12 cellular contexts compared by ENCODE assay signal in the genomic region with DNA sequence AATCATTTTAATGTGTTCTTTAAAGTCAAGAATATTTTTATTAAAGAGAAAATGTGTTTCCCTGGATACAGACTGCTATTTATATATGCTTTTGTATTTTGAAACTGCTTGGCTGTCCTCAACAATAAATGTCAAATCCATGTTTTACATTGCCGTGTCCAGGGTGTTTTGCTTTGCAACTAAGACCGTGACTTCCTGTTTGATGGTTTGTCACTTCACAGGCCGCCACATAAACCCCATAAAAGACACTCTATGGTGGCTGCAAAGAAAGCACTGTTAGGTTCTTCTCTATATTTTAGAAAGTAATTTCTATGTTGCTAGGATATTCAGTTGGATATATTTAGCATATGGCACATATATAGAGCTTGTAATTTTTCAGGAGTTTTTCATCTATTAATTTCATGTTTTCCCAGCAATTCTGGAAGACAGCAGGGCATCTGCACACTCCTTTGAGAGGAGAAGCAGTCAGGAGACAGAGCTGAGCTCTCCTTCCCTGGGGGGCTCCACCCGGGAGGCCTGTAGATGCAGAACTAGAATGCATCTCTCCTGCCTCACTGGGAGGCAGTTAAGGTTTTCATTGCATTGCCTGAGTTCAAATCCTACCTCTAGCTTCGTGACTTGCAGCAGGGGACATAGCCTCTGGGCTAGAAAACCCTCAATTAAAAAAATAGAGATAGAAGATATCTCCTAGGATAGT. TPM values are rescaled to one million over a fixed set of nuclear protein-coding genes. Genes with fewer than 3 reads are reported as not detected.
DNase-seq lines count a peak whose midpoint lies in the region; ATAC-seq and TF ChIP-seq lines count a peak whose summit lies in the region.
"Had no signal": no experiment of that assay in that cellular context is flagged by ENCODE, and none has a peak within 500 bp of the region (broad histone marks: within the 10 kb centered on the region; RNA-seq: fewer than 3 reads in every experiment).

No MANE protein-coding gene starts in this region.

- DNase-seq in GM12865 (ENCODE audit: low read depth) = peak; percentile 71
- peak; percentile 69 for DNase-seq in activated naive CD4-positive, alpha-beta T cell treated with anti-CD3 and anti-CD28 coated beads, Interleukin-2, amount 10 ng/mL, durations not matched to agents 7 days and 5 days
- DNase-seq in natural killer cell treated with Interleukin-12 subunit alpha and Interleukin-12 subunit beta and Interleukin-15 and Interleukin-18, amount 100 ng/mL, for 72 hours (ENCODE audit: low spot score) = peak; percentile 65
- DNase-seq in nephron progenitor cell = no peak
- DNase-seq in NCI-H2227 treated with DMSO at 0.1 percent for 48 hours (lab: John Stamatoyannopoulos, UW) = no peak
- DNase-seq in A172 (ENCODE audit: low spot score) = no peak
- DNase-seq: erythroblast, NCI-H2107 had no signal

- no peaks in the 10 kb centered on the region for H3K9me2 ChIP-seq in OCI-LY1 (ENCODE audit: low read depth, low read length)

- H3F3A ChIP-seq in OCI-LY1 (ENCODE audit: insufficient read depth, low read length) = peaks cover 14% of the 10 kb centered on the region; the same call in 1 of the 2 replicates

- H3K9ac ChIP-seq in OCI-LY1 (ENCODE audit: low read length) = peak overlapping the region; percentile 90

- CTCF ChIA-PET in activated naive CD4-positive, alpha-beta T cell treated with anti-CD3 and anti-CD28 coated beads, Interleukin-2, amount 10 ng/mL, durations not matched to agents 7 days and 5 days (lab: Charles Lee) = no interaction called here

- no peaks in the 10 kb centered on the region for H4K20me1 ChIP-seq in OCI-LY1 (ENCODE audit: insufficient read depth, low read length)

- H3K9me3 ChIP-seq in OCI-LY1 (ENCODE audit: low read length) = no peaks in the 10 kb centered on the region

- H3K36me3 ChIP-seq in OCI-LY1 (ENCODE audit: insufficient read depth, low read length) = peaks cover 38% of the 10 kb centered on the region; the same call in 1 of the 2 replicates

- peak overlapping the region; percentile 66 for H3K4me3 Mint-ChIP-seq in activated naive CD4-positive, alpha-beta T cell treated with anti-CD3 and anti-CD28 coated beads, Interleukin-2, amount 10 ng/mL, durations not matched to agents 7 days and 5 days
- peak overlapping the region; percentile 67 for H3K4me3 Mint-ChIP-seq in natural killer cell treated with Interleukin-12 subunit alpha and Interleukin-12 subunit beta and Interleukin-15 and Interleukin-18, amount 100 ng/mL, for 72 hours
- no peak overlapping the region for H3K4me3 Mint-ChIP-seq in nephron progenitor cell

- H3K4me3 ChIP-seq in GM12865 (ENCODE audit: low read depth, low read length) = peak overlapping the region; percentile 59
- peak overlapping the region; percentile 67 for H3K4me3 ChIP-seq in OCI-LY1 (ENCODE audit: low read depth, low read length, poor library complexity, severe bottlenecking)

- TF ChIP-seq CTCF in GM12865 (IDR thresholded peaks at IDR 0.05; ENCODE audit: insufficient read depth, low read depth, low read length, missing control alignments) = no peak
- no peak for TF ChIP-seq CTCF in OCI-LY1 (IDR thresholded peaks at IDR 0.05; ENCODE audit: low read length)
- TF ChIP-seq CTCF in nephron progenitor cell (IDR thresholded peaks at IDR 0.05) = no peak

- peaks cover 54% of the 10 kb centered on the region for H3K79me2 ChIP-seq in OCI-LY1 (ENCODE audit: insufficient read depth, low read length)

- peak in 1 of 2 donors; percentile 56 for ATAC-seq in natural killer cell treated with Interleukin-12 subunit alpha and Interleukin-12 subunit beta and Interleukin-15 and Interleukin-18, amount 100 ng/mL, for 72 hours
- no peak for ATAC-seq in GM21717 (IDR thresholded peaks at IDR 0.05; ENCODE audit: unreplicated experiment)
- ATAC-seq: SK-N-SH treated with all-trans-retinoic acid at 6 μM for 48 hours had no signal

- peaks cover 95% of the 10 kb centered on the region for H3K4me1 ChIP-seq in OCI-LY1 (ENCODE audit: insufficient read depth, low read length, severe bottlenecking)

- peaks cover 75% of the 10 kb centered on the region for H3K4me1 Mint-ChIP-seq in activated naive CD4-positive, alpha-beta T cell treated with anti-CD3 and anti-CD28 coated beads, Interleukin-2, amount 10 ng/mL, durations not matched to agents 7 days and 5 days
- peaks cover 52 to 57% of the 10 kb centered on the region in 2 donors for H3K4me1 Mint-ChIP-seq in natural killer cell treated with Interleukin-12 subunit alpha and Interleukin-12 subunit beta and Interleukin-15 and Interleukin-18, amount 100 ng/mL, for 72 hours (ENCODE audit: low read depth in 2 of 2)
- peaks cover 70% of the 10 kb centered on the region for H3K4me1 Mint-ChIP-seq in nephron progenitor cell

- no peaks in the 10 kb centered on the region for H3K27me3 Mint-ChIP-seq in activated naive CD4-positive, alpha-beta T cell treated with anti-CD3 and anti-CD28 coated beads, Interleukin-2, amount 10 ng/mL, durations not matched to agents 7 days and 5 days
- H3K27me3 Mint-ChIP-seq in natural killer cell treated with Interleukin-12 subunit alpha and Interleukin-12 subunit beta and Interleukin-15 and Interleukin-18, amount 100 ng/mL, for 72 hours = no peaks in the 10 kb centered on the region
- H3K27me3 Mint-ChIP-seq in nephron progenitor cell (ENCODE audit: low read depth, poor library complexity) = no peaks in the 10 kb centered on the region
- H3K27me3 Mint-ChIP-seq: progenitor cell of endocrine pancreas had no signal

- no peaks in the 10 kb centered on the region for H3K9me3 Mint-ChIP-seq in activated naive CD4-positive, alpha-beta T cell treated with anti-CD3 and anti-CD28 coated beads, Interleukin-2, amount 10 ng/mL, durations not matched to agents 7 days and 5 days
- H3K9me3 Mint-ChIP-seq in natural killer cell treated with Interleukin-12 subunit alpha and Interleukin-12 subunit beta and Interleukin-15 and Interleukin-18, amount 100 ng/mL, for 72 hours = no peaks in the 10 kb centered on the region
- no peaks in the 10 kb centered on the region for H3K9me3 Mint-ChIP-seq in nephron progenitor cell

- H3K36me3 Mint-ChIP-seq in activated naive CD4-positive, alpha-beta T cell treated with anti-CD3 and anti-CD28 coated beads, Interleukin-2, amount 10 ng/mL, durations not matched to agents 7 days and 5 days = peaks cover 19% of the 10 kb centered on the region
- H3K36me3 Mint-ChIP-seq in natural killer cell treated with Interleukin-12 subunit alpha and Interleukin-12 subunit beta and Interleukin-15 and Interleukin-18, amount 100 ng/mL, for 72 hours = no peaks in the 10 kb centered on the region
- H3K36me3 Mint-ChIP-seq in nephron progenitor cell (ENCODE audit: low read depth) = peaks cover 14% of the 10 kb centered on the region

- H3K27me3 ChIP-seq in OCI-LY1 (ENCODE audit: insufficient read depth, low read length) = no peaks in the 10 kb centered on the region

- H2AFZ ChIP-seq in OCI-LY1 (ENCODE audit: low read length) = no peak overlapping the region

- peak overlapping the region; percentile 100 for H3K27ac Mint-ChIP-seq in activated naive CD4-positive, alpha-beta T cell treated with anti-CD3 and anti-CD28 coated beads, Interleukin-2, amount 10 ng/mL, durations not matched to agents 7 days and 5 days
- H3K27ac Mint-ChIP-seq in natural killer cell treated with Interleukin-12 subunit alpha and Interleukin-12 subunit beta and Interleukin-15 and Interleukin-18, amount 100 ng/mL, for 72 hours = peak overlapping the region; percentile 89 to 99
- H3K27ac Mint-ChIP-seq in nephron progenitor cell = no peak overlapping the region
- H3K27ac Mint-ChIP-seq: progenitor cell of endocrine pancreas had no signal

- peak overlapping the region; percentile 99 for H3K27ac ChIP-seq in OCI-LY1 (ENCODE audit: low read depth, low read length, poor library complexity, severe bottlenecking)

- peak overlapping the region; percentile 84 for H3K4me2 ChIP-seq in OCI-LY1 (ENCODE audit: low read length)

RNA-seq across cellular contexts. Expression of a gene that starts 33.1 kb away (rescaled TPM):
- total RNA-seq in natural killer cell treated with Interleukin-12 subunit alpha and Interleukin-12 subunit beta and Interleukin-15 and Interleukin-18, amount 100 ng/mL, for 72 hours = 10 to 100 TPM; 80.1 to 91.3 TPM
- 2.5 and 3.6 TPM in 2 replicates for total RNA-seq in A172 (2014; rRNA removed; shearing (Covaris generic))

Comparison
In these comparisons a context has a peak if more than half of its experiments do, and no peak if none do; other contexts are left out.
1. DNase-seq: peak in GM12865 (single experiment), activated naive CD4-positive, alpha-beta T cell treated with anti-CD3 and anti-CD28 coated beads, Interleukin-2, amount 10 ng/mL, durations not matched to agents 7 days and 5 days (single experiment) and natural killer cell treated with Interleukin-12 subunit alpha and Interleukin-12 subunit beta and Interleukin-15 and Interleukin-18, amount 100 ng/mL, for 72 hours (single experiment); none in nephron progenitor cell (single experiment), NCI-H2227 treated with DMSO at 0.1 percent for 48 hours (single experiment) and A172 (single experiment).
2. RNA of a gene that starts 33.1 kb away (total RNA-seq): 80.1 to 91.3 TPM in natural killer cell treated with Interleukin-12 subunit alpha and Interleukin-12 subunit beta and Interleukin-15 and Interleukin-18, amount 100 ng/mL, for 72 hours; 2.5 to 3.6 TPM in A172; every median in the first group is over 10 times any median in the second.